ENCODE assay signal across 8 cellular contexts in genomic region chr4:48777739-48778138, GRCh38. TPM values are rescaled to one million over a fixed set of nuclear protein-coding genes. Genes with fewer than 3 reads are reported as not detected.
DNase-seq lines count a peak whose midpoint lies in the region; ATAC-seq and TF ChIP-seq lines count a peak whose summit lies in the region.

No MANE protein-coding gene starts in this region.

- H3K27me3 Mint-ChIP-seq in brain, result peaks cover 8% of the 10 kb centered on the region

- H3K27ac ChIP-seq in ACC112 (ENCODE audit: low read depth, low read length) (no peak overlapping the region), muscle layer of duodenum (ENCODE audit: low read length) (peak overlapping the region; percentile 90), body of pancreas (peak overlapping the region in 1 of 4 donors; percentile 99)

- ATAC-seq in body of pancreas (no peak), HG03135 (IDR thresholded peaks at IDR 0.05; ENCODE audit: unreplicated experiment) (no peak)

- H3K27me3 ChIP-seq in ACC112 (ENCODE audit: insufficient read depth, low read length) (no peaks in the 10 kb centered on the region), muscle layer of duodenum (ENCODE audit: low read depth, low read length) (no peaks in the 10 kb centered on the region), body of pancreas (no peaks in the 10 kb centered on the region)

- peaks cover 34% of the 10 kb centered on the region for H3K4me1 ChIP-seq in ACC112 (ENCODE audit: control insufficient read depth, insufficient read depth, low read length, unreplicated experiment)
- H3K4me1 ChIP-seq in muscle layer of duodenum (ENCODE audit: control insufficient read depth in 1 of 2, insufficient read depth in 2 of 2, low read length in 2 of 2), result peaks cover 13 to 53% of the 10 kb centered on the region in 2 donors
- H3K4me1 ChIP-seq in body of pancreas, result peaks cover 35% of the 10 kb centered on the region

- 44 to 51% methylated on average over 10 of the region's 10 CpGs for WGBS in body of pancreas, 2 donors

- no peak overlapping the region for H2AFZ ChIP-seq in ACC112 (ENCODE audit: low read length, unreplicated experiment)

- intact Hi-C loops in body of pancreas (cut with DNase I), result no loop called here

- TF ChIP-seq CTCF in brain (conservative IDR thresholded peaks at IDR 0.05) (no peak), body of pancreas (IDR thresholded peaks at IDR 0.05) (no peak)

- peaks cover 61% of the 10 kb centered on the region for H3K4me1 Mint-ChIP-seq in brain

- H3K4me3 ChIP-seq in ACC112 (ENCODE audit: low read depth, low read length), result peak overlapping the region; percentile 90
- H3K4me3 ChIP-seq in muscle layer of duodenum (ENCODE audit: low read depth in 1 of 2, low read length in 2 of 2), result peak overlapping the region; percentile 94 to 97
- no peak overlapping the region for H3K4me3 ChIP-seq in body of pancreas

- H3K4me3 Mint-ChIP-seq in brain, result peak overlapping the region; percentile 94 to 99 (median 97)

- TF ChIP-seq POLR2A in body of pancreas (IDR thresholded peaks at IDR 0.05), result no peak

- H3K36me3 Mint-ChIP-seq in brain, result peaks cover 9% of the 10 kb centered on the region

- H3K79me2 ChIP-seq in ACC112 (ENCODE audit: control insufficient read depth, insufficient read depth, low read length, unreplicated experiment), result peaks cover 64% of the 10 kb centered on the region

- H3K27ac Mint-ChIP-seq in brain, result peak overlapping the region; percentile 94 to 98 (median 98)

- H3K9me3 ChIP-seq in muscle layer of duodenum (ENCODE audit: control insufficient read depth in 1 of 2, low read length in 2 of 2) (no peaks in the 10 kb centered on the region), body of pancreas (no peaks in the 10 kb centered on the region)

- peak; percentile 17 for DNase-seq in HT-29 (ENCODE audit: low spot score)
- DNase-seq in NK-92 treated with Interleukin-12 subunit alpha and Interleukin-12 subunit beta, amount 100 ng/mL, for 24 hours (lab: John Stamatoyannopoulos, UW), result no peak
- no peak for DNase-seq in body of pancreas
- DNase-seq in AML-193 (lab: John Stamatoyannopoulos, UW), result no peak

- H3K9me3 Mint-ChIP-seq in brain, result no peaks in the 10 kb centered on the region

- H3K36me3 ChIP-seq in ACC112 (ENCODE audit: insufficient read depth, low read length) (no peaks in the 10 kb centered on the region), muscle layer of duodenum (ENCODE audit: control insufficient read depth in 1 of 2, insufficient read depth in 2 of 2, low read length in 2 of 2) (peaks cover 0 to 6% of the 10 kb centered on the region in 2 donors), body of pancreas (replicated peaks in 1 of 2; ENCODE audit: insufficient read depth in 1 of 2, low read depth in 2 of 2) (no peaks in the 10 kb centered on the region)

RNA-seq across cellular contexts. Expression of gene FRYL, which starts 2.3 kb away (rescaled TPM):
- total RNA-seq in HT-29 (2014; rRNA removed; shearing (Covaris generic)), result 36.4 and 40.8 TPM in 2 replicates
- 12.6 TPM for polyA plus RNA-seq in brain (ENCODE audit: insufficient read depth, low read depth, low replicate concordance)
- 10 to 100 TPM; 29.7 to 47.0 TPM for total RNA-seq in body of pancreas

RNA-seq across cellular contexts. Expression of gene OCIAD1, which starts 53.1 kb away (rescaled TPM):
- total RNA-seq in HT-29 (2014; rRNA removed; shearing (Covaris generic)), result 41.5 and 44.6 TPM in 2 replicates
- 174 TPM for polyA plus RNA-seq in brain (ENCODE audit: insufficient read depth, low read depth, low replicate concordance)
- total RNA-seq in body of pancreas, result 10 to 100 TPM; 57.4 to 85.4 TPM

Comparison
In these comparisons a context has a peak if more than half of its experiments do, and no peak if none do; other contexts are left out.
1. H3K4me3 ChIP-seq: peak in ACC112 (single experiment) and muscle layer of duodenum (2 of 2); none in body of pancreas (0 of 2).